Comparison of ENCODE assay signal across 21 cellular contexts in genomic region chr5:135105105-135105484, GRCh38.
"Had no signal": no experiment of that assay in that cellular context is flagged by ENCODE, and none has a peak within 500 bp of the region (broad histone marks: within the 10 kb centered on the region; RNA-seq: fewer than 3 reads in every experiment).

No MANE protein-coding gene starts in this region.

- DNase-seq: Kasumi-1, MM.1S, NCI-H1092 treated with DMSO at 0.1 percent for 48 hours, NCI-H1436, NCI-H187, NCI-H2029, NCI-H2081 treated with DMSO at 0.1 percent for 48 hours, NCI-H2171, NCI-H226, NCI-H446, NCI-H510A, NCI-H524 treated with DMSO at 0.1 percent for 48 hours, NCI-H69, NCI-H774, SHP77 treated with DMSO at 0.1 percent for 48 hours, SJCRH30 had no signal

- H3K27me3 ChIP-seq: SJCRH30 had no signal

- H3K9me3 ChIP-seq: SJCRH30 had no signal

- ATAC-seq: K562, Right ventricle myocardium inferior, SK-N-SH treated with all-trans-retinoic acid at 6 μM for 48 hours had no signal

- H3K36me3 ChIP-seq: SJCRH30 had no signal

- H3K4me1 ChIP-seq: SJCRH30 had no signal

- H3K4me3 ChIP-seq: K562, SJCRH30 had no signal

- H3K27ac ChIP-seq: HL-60, KMS-11, SJCRH30 had no signal
